In the genomic region with DNA sequence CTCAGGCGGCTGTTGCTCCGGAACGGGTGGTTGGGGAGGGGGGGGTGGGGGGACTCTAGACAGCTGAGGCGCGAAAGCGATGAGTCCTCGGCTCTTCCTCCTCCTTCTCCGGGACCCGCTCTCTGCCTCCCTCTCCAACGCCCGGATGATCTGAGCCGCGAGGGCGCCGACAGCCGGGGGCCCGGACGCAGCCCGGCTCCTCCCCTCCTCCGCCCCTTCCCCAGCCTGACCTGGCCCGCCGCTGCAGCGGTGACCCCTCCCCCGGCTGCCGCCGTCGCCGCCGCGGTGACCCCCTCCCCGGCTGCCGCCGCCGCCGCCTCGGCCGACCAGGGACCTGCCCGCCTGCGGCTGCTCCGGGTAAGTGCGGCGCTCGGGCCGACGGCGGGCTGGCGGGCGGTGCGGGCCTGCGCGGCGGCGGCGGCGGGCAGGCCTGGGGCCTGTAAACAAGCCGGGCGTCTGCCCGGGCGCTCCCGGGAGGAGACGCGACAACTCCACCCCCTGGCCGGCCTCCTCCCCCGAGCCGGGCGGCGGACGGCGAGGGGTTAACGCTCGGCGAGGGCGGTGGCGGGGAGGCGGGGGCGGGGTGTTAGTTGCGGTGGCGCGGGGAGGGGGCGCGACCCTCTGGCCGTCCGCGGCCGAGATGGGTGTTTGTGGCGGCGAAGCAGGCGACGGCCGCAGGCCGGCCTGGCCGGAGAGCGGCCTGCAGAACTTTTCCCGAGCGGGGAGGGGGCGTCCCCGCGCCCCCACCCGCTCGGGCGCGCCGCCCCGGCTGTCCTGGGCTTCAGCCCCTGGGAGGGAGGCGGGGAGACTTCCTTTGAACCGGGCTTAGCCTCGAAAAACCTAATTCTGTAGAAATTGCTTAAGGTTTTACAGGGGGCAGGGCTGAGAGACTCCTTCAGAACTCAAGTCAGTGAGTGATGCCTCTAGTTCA, we compare ENCODE assay signal across 8 cellular contexts. TPM values are rescaled to one million over a fixed set of nuclear protein-coding genes. Genes with fewer than 3 reads are reported as not detected.
A peak's percentile ranks its signal among the peaks of the same experiment; 100 is the strongest.
DNase-seq lines count a peak whose midpoint lies in the region; ATAC-seq and TF ChIP-seq lines count a peak whose summit lies in the region.

No MANE protein-coding gene starts in this region.

- H3K27ac Mint-ChIP-seq in activated T-helper 17 cell treated with anti-CD3 and anti-CD28 coated beads, Interleukin-2, amount 50 U/mL, for 72 hours = peak overlapping the region; percentile 100
- H3K27ac Mint-ChIP-seq in naive thymus-derived CD8-positive, alpha-beta T cell = peak overlapping the region; percentile 79 to 100 (median 100)
- H3K27ac Mint-ChIP-seq in stimulated activated naive B cell treated with anti-CD40 and anti-IgM and Interleukin-4, amounts not matched to agents 10 μg/mL and 1 μg/mL and 100 μg/mL, for 72 hours = peak overlapping the region; percentile 100

- H3K27me3 ChIP-seq in PC-9 (ENCODE audit: insufficient read depth, low read depth) = no peaks in the 10 kb centered on the region

- peaks cover 14% of the 10 kb centered on the region; the same call in 1 of the 2 replicates for H4K20me1 ChIP-seq in PC-9 (ENCODE audit: insufficient read depth)

- peak overlapping the region; percentile 99 for H3K4me3 Mint-ChIP-seq in activated T-helper 17 cell treated with anti-CD3 and anti-CD28 coated beads, Interleukin-2, amount 50 U/mL, for 72 hours
- H3K4me3 Mint-ChIP-seq in naive thymus-derived CD8-positive, alpha-beta T cell = peak overlapping the region; percentile 84 to 98 (median 93)
- peak overlapping the region; percentile 96 to 97 for H3K4me3 Mint-ChIP-seq in stimulated activated naive B cell treated with anti-CD40 and anti-IgM and Interleukin-4, amounts not matched to agents 10 μg/mL and 1 μg/mL and 100 μg/mL, for 72 hours

- CTCF ChIA-PET in PC-9 (lab: Charles Lee) = interaction anchor here (0.6 to 1.1 kb wide), 4 partner anchors 25 to 378 kb away, joined by 3 to 6 read pairs (median 4); no protein-coding TSS in a partner anchor

- no TSS peak for BruUV-seq in PC-9 (replicated peaks; lab: Mats Ljungman, UMichigan)

- no peaks in the 10 kb centered on the region for H3K9me2 ChIP-seq in PC-9 (ENCODE audit: insufficient read depth)

- peak; percentile 45 for ATAC-seq in GM19467 (IDR thresholded peaks at IDR 0.05; ENCODE audit: unreplicated experiment)
- ATAC-seq in activated T-helper 17 cell treated with anti-CD3 and anti-CD28 coated beads, Interleukin-2, amount 50 U/mL, for 72 hours (replicated peaks) = peak; percentile 54
- peak; percentile 28 to 39 for ATAC-seq in naive thymus-derived CD8-positive, alpha-beta T cell
- ATAC-seq in stimulated activated naive B cell treated with anti-CD40 and anti-IgM and Interleukin-4, amounts not matched to agents 10 μg/mL and 1 μg/mL and 100 μg/mL, for 72 hours (replicated peaks) = peak; percentile 45 to 50

- H3K9me3 ChIP-seq in PC-9 (ENCODE audit: insufficient read depth, low read depth) = no peaks in the 10 kb centered on the region

- H3K79me2 ChIP-seq in PC-9 (ENCODE audit: low read depth) = peaks cover 48% of the 10 kb centered on the region

- TF ChIP-seq CTCF in PC-9 (conservative IDR thresholded peaks at IDR 0.05) (no peak), fibroblast of mammary gland (conservative IDR thresholded peaks at IDR 0.05; ENCODE audit: control insufficient read depth, insufficient read depth, low read depth, low read length) (no peak)

- no peaks in the 10 kb centered on the region; the same call in 1 of the 2 replicates for H3K36me3 ChIP-seq in PC-9 (ENCODE audit: low read depth)

- H3K27ac ChIP-seq in PC-9 = peak overlapping the region; percentile 53

- H3K9me3 Mint-ChIP-seq in activated T-helper 17 cell treated with anti-CD3 and anti-CD28 coated beads, Interleukin-2, amount 50 U/mL, for 72 hours = peaks cover 4% of the 10 kb centered on the region
- no peaks in the 10 kb centered on the region for H3K9me3 Mint-ChIP-seq in naive thymus-derived CD8-positive, alpha-beta T cell
- no peaks in the 10 kb centered on the region for H3K9me3 Mint-ChIP-seq in stimulated activated naive B cell treated with anti-CD40 and anti-IgM and Interleukin-4, amounts not matched to agents 10 μg/mL and 1 μg/mL and 100 μg/mL, for 72 hours

- H3K4me1 Mint-ChIP-seq in activated T-helper 17 cell treated with anti-CD3 and anti-CD28 coated beads, Interleukin-2, amount 50 U/mL, for 72 hours = peaks cover 35% of the 10 kb centered on the region
- H3K4me1 Mint-ChIP-seq in naive thymus-derived CD8-positive, alpha-beta T cell = peaks cover 34 to 65% (median 53%) of the 10 kb centered on the region in 4 donors
- peaks cover 20 to 52% of the 10 kb centered on the region in 2 donors for H3K4me1 Mint-ChIP-seq in stimulated activated naive B cell treated with anti-CD40 and anti-IgM and Interleukin-4, amounts not matched to agents 10 μg/mL and 1 μg/mL and 100 μg/mL, for 72 hours

- H3K4me1 ChIP-seq in PC-9 (replicated peaks; ENCODE audit: insufficient read depth) = peaks cover 24% of the 10 kb centered on the region

- peak overlapping the region; percentile 91 for H3K4me2 ChIP-seq in PC-9

- H3K27me3 Mint-ChIP-seq in activated T-helper 17 cell treated with anti-CD3 and anti-CD28 coated beads, Interleukin-2, amount 50 U/mL, for 72 hours = no peaks in the 10 kb centered on the region
- peaks cover 0 to 3% (median 0%) of the 10 kb centered on the region in 5 donors for H3K27me3 Mint-ChIP-seq in naive thymus-derived CD8-positive, alpha-beta T cell
- no peaks in the 10 kb centered on the region for H3K27me3 Mint-ChIP-seq in stimulated activated naive B cell treated with anti-CD40 and anti-IgM and Interleukin-4, amounts not matched to agents 10 μg/mL and 1 μg/mL and 100 μg/mL, for 72 hours

- intact Hi-C loops in PC-9 (cut with micrococcal nuclease; ENCODE audit: unreplicated experiment) = loop anchor here (5.0 kb wide), 2 partner anchors 52 to 83 kb away; no protein-coding TSS in a partner anchor

- H3K36me3 Mint-ChIP-seq in activated T-helper 17 cell treated with anti-CD3 and anti-CD28 coated beads, Interleukin-2, amount 50 U/mL, for 72 hours (ENCODE audit: low read depth) = peaks cover 21% of the 10 kb centered on the region
- no peaks in the 10 kb centered on the region for H3K36me3 Mint-ChIP-seq in naive thymus-derived CD8-positive, alpha-beta T cell
- H3K36me3 Mint-ChIP-seq in stimulated activated naive B cell treated with anti-CD40 and anti-IgM and Interleukin-4, amounts not matched to agents 10 μg/mL and 1 μg/mL and 100 μg/mL, for 72 hours = peaks cover 8% of the 10 kb centered on the region in 2 donors

- H3F3A ChIP-seq in PC-9 (ENCODE audit: insufficient read depth, low read depth) = peaks cover 7% of the 10 kb centered on the region; the same call in 1 of the 2 replicates

- DNase-seq in CMK (ENCODE audit: low read depth) = peak; percentile 43
- DNase-seq in HT-29 (ENCODE audit: low spot score) = peak; percentile 47
- peak; percentile 51 to 78 for DNase-seq in PC-9
- peak; percentile 52 for DNase-seq in fibroblast of mammary gland (ENCODE audit: low read depth)
- peak; percentile 37 to 76 (median 50) for DNase-seq in naive thymus-derived CD8-positive, alpha-beta T cell
- DNase-seq in stimulated activated naive B cell treated with anti-CD40 and anti-IgM and Interleukin-4, amounts not matched to agents 10 μg/mL and 1 μg/mL and 100 μg/mL, for 72 hours = peak; percentile 59

- H2AFZ ChIP-seq in PC-9 = peak overlapping the region; percentile 65

- POLR2A ChIA-PET in PC-9 (lab: Charles Lee; ENCODE audit: unreplicated experiment) = interaction anchor here (0.5 to 1.1 kb wide), 9 partner anchors 27 to 1313 kb away, joined by 3 to 11 read pairs (median 4); a partner anchor contains a TSS
- POLR2A ChIA-PET in naive thymus-derived CD8-positive, alpha-beta T cell (lab: Charles Lee) = interaction anchor here (0.6 to 2.5 kb wide), 26 partner anchors 11 to 1951 kb away, joined by 3 to 31 read pairs (median 4); a partner anchor contains a TSS

- peak overlapping the region; percentile 63 for H3K4me3 ChIP-seq in PC-9
- peak overlapping the region; percentile 63 for H3K4me3 ChIP-seq in fibroblast of mammary gland (ENCODE audit: control insufficient read depth, low read depth, low read length)

RNA-seq across cellular contexts. Expression of a gene that starts 0.6 kb away (rescaled TPM):
- total RNA-seq in HT-29 (2014; rRNA removed; shearing (Covaris generic)) = 14.1 and 15.8 TPM in 2 replicates
- 60.9 and 62.2 TPM in 2 replicates for total RNA-seq in PC-9 (2021)
- 10 to 100 TPM; 39.1 to 44.4 TPM for total RNA-seq in activated T-helper 17 cell treated with anti-CD3 and anti-CD28 coated beads, Interleukin-2, amount 50 U/mL, for 72 hours
- total RNA-seq in naive thymus-derived CD8-positive, alpha-beta T cell = 10 to 100 TPM; 47.5 to 48.3 TPM
- polyA plus RNA-seq in naive thymus-derived CD8-positive, alpha-beta T cell = 10 to 100 TPM; 15.0 to 18.0 (median 16.9) TPM

Comparison
In these comparisons a context has a peak if more than half of its experiments do, and no peak if none do; other contexts are left out.
1. Peak in every context shown above with its lines: DNase-seq, ATAC-seq, H3K4me3 ChIP-seq and H3K27ac ChIP-seq.